In genomic region chr2:28423856-28424605, GRCh38 we compare ENCODE assay signal across 1 cellular context.
TF ChIP-seq lines count a peak whose summit lies in the region.

No MANE protein-coding gene starts in this region.

TF ChIP-seq in HepG2, 621 proteins besides CTCF, POLR2A, EP300 and RAD21 (continued from another document):
- TF ChIP-seq, protein P1, sequence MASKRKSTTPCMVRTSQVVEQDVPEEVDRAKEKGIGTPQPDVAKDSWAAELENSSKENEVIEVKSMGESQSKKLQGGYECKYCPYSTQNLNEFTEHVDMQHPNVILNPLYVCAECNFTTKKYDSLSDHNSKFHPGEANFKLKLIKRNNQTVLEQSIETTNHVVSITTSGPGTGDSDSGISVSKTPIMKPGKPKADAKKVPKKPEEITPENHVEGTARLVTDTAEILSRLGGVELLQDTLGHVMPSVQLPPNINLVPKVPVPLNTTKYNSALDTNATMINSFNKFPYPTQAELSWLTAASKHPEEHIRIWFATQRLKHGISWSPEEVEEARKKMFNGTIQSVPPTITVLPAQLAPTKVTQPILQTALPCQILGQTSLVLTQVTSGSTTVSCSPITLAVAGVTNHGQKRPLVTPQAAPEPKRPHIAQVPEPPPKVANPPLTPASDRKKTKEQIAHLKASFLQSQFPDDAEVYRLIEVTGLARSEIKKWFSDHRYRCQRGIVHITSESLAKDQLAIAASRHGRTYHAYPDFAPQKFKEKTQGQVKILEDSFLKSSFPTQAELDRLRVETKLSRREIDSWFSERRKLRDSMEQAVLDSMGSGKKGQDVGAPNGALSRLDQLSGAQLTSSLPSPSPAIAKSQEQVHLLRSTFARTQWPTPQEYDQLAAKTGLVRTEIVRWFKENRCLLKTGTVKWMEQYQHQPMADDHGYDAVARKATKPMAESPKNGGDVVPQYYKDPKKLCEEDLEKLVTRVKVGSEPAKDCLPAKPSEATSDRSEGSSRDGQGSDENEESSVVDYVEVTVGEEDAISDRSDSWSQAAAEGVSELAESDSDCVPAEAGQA (IDR thresholded peaks at IDR 0.05; ENCODE audit: low read depth): no peak
- TF ChIP-seq, protein P1 (CRISPR knock-in tag; IDR thresholded peaks at IDR 0.05; ENCODE audit: borderline replicate concordance): no peak
